In genomic region chr12:3432176-3432742, GRCh38 we compare ENCODE assay signal across 13 cellular contexts. TPM values are rescaled to one million over a fixed set of nuclear protein-coding genes. Genes with fewer than 3 reads are reported as not detected.
DNase-seq lines count a peak whose midpoint lies in the region; ATAC-seq and TF ChIP-seq lines count a peak whose summit lies in the region.
"Had no signal": no experiment of that assay in that cellular context is flagged by ENCODE, and none has a peak within 500 bp of the region (broad histone marks: within the 10 kb centered on the region; RNA-seq: fewer than 3 reads in every experiment).

No MANE protein-coding gene starts in this region.

- H3K36me3 Mint-ChIP-seq in neural crest cell (ENCODE audit: low read depth) = no peaks in the 10 kb centered on the region

- H3K4me1 Mint-ChIP-seq in neural crest cell = peaks cover 24% of the 10 kb centered on the region

- H3K36me3 ChIP-seq in tibial artery = no peaks in the 10 kb centered on the region

- no peaks in the 10 kb centered on the region for H3K4me1 ChIP-seq in tibial artery

- TF ChIP-seq CTCF in neural crest cell (conservative IDR thresholded peaks at IDR 0.05) (no peak), tibial artery (IDR thresholded peaks at IDR 0.05) (no peak)

- H3K27ac Mint-ChIP-seq in neural crest cell (ENCODE audit: unreplicated experiment) = peak overlapping the region; percentile 17

- no peak overlapping the region for H3K27ac ChIP-seq in tibial artery
- H3K27ac ChIP-seq: 22Rv1 had no signal

- H3K9me3 Mint-ChIP-seq in neural crest cell = peaks cover 2% of the 10 kb centered on the region

- H3K27me3 Mint-ChIP-seq in neural crest cell (ENCODE audit: low read depth) = peaks cover 10% of the 10 kb centered on the region

- peaks cover 0 to 5% (median 0%) of the 10 kb centered on the region in 3 donors for H3K9me3 ChIP-seq in tibial artery

- no peak overlapping the region for H3K4me3 ChIP-seq in tibial artery

- H3K27me3 ChIP-seq in tibial artery = peaks cover 0 to 6% of the 10 kb centered on the region in 2 donors

- H3K4me3 Mint-ChIP-seq in neural crest cell = no peak overlapping the region

- ATAC-seq in GM18511 (IDR thresholded peaks at IDR 0.05; ENCODE audit: unreplicated experiment) = no peak

- intact Hi-C loops in tibial artery (cut with DNase I; ENCODE audit: low total_unique reads) = no loop called here

- DNase-seq in NCI-H510A treated with DMSO at 0.1 percent for 48 hours (lab: John Stamatoyannopoulos, UW) (peak; percentile 22), NCI-H510A (lab: John Stamatoyannopoulos, UW) (no peak), NCI-H2029 (lab: John Stamatoyannopoulos, UW) (peak; percentile 75), dermis blood vessel endothelial cell (peak; percentile 4), neural crest cell (ENCODE audit: low read depth, low spot score) (no peak), cerebellar nuclear complex (lab: John Stamatoyannopoulos, UW) (no peak), tibial artery (no peak)
- DNase-seq: NCI-H226 had no signal

RNA-seq across cellular contexts. Expression of gene PRMT8, which starts 58.7 kb away (rescaled TPM):
- total RNA-seq in dermis blood vessel endothelial cell (not detected in 2 replicates), neural crest cell (11.7 and 12.2 TPM in 2 replicates)
- total RNA-seq: HT-29; kidney epithelial cell; T-helper 2 cell treated with Interferon-gamma antibody and Interleukin-4, amounts not matched to agents 100 ng/mL and 5 ng/mL, for 36 hours had no signal

Comparison
In these comparisons a context has a peak if more than half of its experiments do, and no peak if none do; other contexts are left out.
1. DNase-seq: peak in NCI-H510A treated with DMSO at 0.1 percent for 48 hours (single experiment), NCI-H2029 (single experiment) and dermis blood vessel endothelial cell (single experiment); none in NCI-H510A (single experiment), neural crest cell (single experiment), cerebellar nuclear complex (0 of 2) and tibial artery (0 of 2).
2. RNA of gene PRMT8, which starts 58.7 kb away (total RNA-seq): 11.7 to 12.2 TPM in neural crest cell; not detected in dermis blood vessel endothelial cell; every median in the first group is over 10 times any median in the second.